8 cellular contexts compared by ENCODE assay signal in the genomic region with DNA sequence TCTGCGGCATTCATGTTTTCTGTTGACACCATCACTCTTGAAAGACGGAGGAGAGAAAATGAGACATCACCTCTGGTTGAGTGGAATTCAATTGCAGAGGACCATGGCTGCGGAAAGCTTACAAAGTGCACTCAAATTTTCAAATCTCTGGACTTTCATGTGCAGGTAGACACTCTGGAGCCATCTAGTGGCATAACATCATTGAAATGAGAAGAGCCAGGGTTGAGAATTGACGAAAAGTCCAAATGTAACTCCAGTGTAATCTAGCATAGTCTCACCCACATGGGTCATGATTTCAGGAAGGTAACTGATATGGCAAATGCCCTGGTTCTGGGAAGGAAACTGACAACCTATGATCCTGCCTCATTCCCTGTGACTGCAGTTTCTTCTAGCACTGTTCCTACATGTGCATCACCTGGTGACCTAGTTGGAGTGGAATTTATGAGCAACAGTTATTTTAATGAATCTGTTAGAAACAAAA.
DNase-seq lines count a peak whose midpoint lies in the region; ATAC-seq and TF ChIP-seq lines count a peak whose summit lies in the region.

No MANE protein-coding gene starts in this region.

- no peak overlapping the region for H3K4me3 ChIP-seq in brain microvascular endothelial cell (ENCODE audit: low read depth, low read length)

- no peaks in the 10 kb centered on the region for H3K4me1 Mint-ChIP-seq in stimulated activated effector memory CD8-positive, alpha-beta T cell treated with anti-CD3 and anti-CD28 coated beads, Interleukin-12 subunit alpha, Interleukin-12 subunit beta, amount 100 ng/mL, for 72 hours

- peaks cover 14% of the 10 kb centered on the region for H3K9me3 Mint-ChIP-seq in stimulated activated effector memory CD8-positive, alpha-beta T cell treated with anti-CD3 and anti-CD28 coated beads, Interleukin-12 subunit alpha, Interleukin-12 subunit beta, amount 100 ng/mL, for 72 hours

- H3K27me3 ChIP-seq in brain microvascular endothelial cell (replicated peaks): no peaks in the 10 kb centered on the region

- no peaks in the 10 kb centered on the region for H3K36me3 Mint-ChIP-seq in stimulated activated effector memory CD8-positive, alpha-beta T cell treated with anti-CD3 and anti-CD28 coated beads, Interleukin-12 subunit alpha, Interleukin-12 subunit beta, amount 100 ng/mL, for 72 hours

- in situ Hi-C loops in brain microvascular endothelial cell (cut with HindIII; ENCODE audit: low pct_ligation_motif_present, low sequenced_read_pairs): no loop called here

- TF ChIP-seq CTCF in brain microvascular endothelial cell (IDR thresholded peaks at IDR 0.05; ENCODE audit: low read depth, low read length, missing control alignments): peak; percentile 82

- peak overlapping the region; percentile 40 for H3K27ac ChIP-seq in brain microvascular endothelial cell

- H3K27ac Mint-ChIP-seq in stimulated activated effector memory CD8-positive, alpha-beta T cell treated with anti-CD3 and anti-CD28 coated beads, Interleukin-12 subunit alpha, Interleukin-12 subunit beta, amount 100 ng/mL, for 72 hours: no peak overlapping the region

- DNase-seq in SKM-1 treated with dmso at 0.1 percent for 144 hours (lab: John Stamatoyannopoulos, UW; ENCODE audit: unreplicated experiment): peak; percentile 17
- no peak for DNase-seq in SKM-1 (lab: John Stamatoyannopoulos, UW; ENCODE audit: unreplicated experiment)
- DNase-seq in NCI-H1105 (lab: John Stamatoyannopoulos, UW): peak; percentile 8
- peak; percentile 84 for DNase-seq in brain microvascular endothelial cell
- peak; percentile 11 for DNase-seq in mucosa of gallbladder (ENCODE audit: low spot score)
- no peak for DNase-seq in stimulated activated effector memory CD8-positive, alpha-beta T cell treated with anti-CD3 and anti-CD28 coated beads, Interleukin-12 subunit alpha, Interleukin-12 subunit beta, amount 100 ng/mL, for 72 hours (ENCODE audit: low spot score in 2 of 2)
- no peak for DNase-seq in NOMO-1 treated with DMSO at 0.1 percent for 48 hours (lab: John Stamatoyannopoulos, UW; ENCODE audit: unreplicated experiment)

- ATAC-seq in stimulated activated effector memory CD8-positive, alpha-beta T cell treated with anti-CD3 and anti-CD28 coated beads, Interleukin-12 subunit alpha, Interleukin-12 subunit beta, amount 100 ng/mL, for 72 hours: no peak
- no peak for ATAC-seq in HG03196 (IDR thresholded peaks at IDR 0.05; ENCODE audit: unreplicated experiment)

- no peaks in the 10 kb centered on the region for H3K36me3 ChIP-seq in brain microvascular endothelial cell (replicated peaks)

- H3K4me3 Mint-ChIP-seq in stimulated activated effector memory CD8-positive, alpha-beta T cell treated with anti-CD3 and anti-CD28 coated beads, Interleukin-12 subunit alpha, Interleukin-12 subunit beta, amount 100 ng/mL, for 72 hours: no peak overlapping the region

Comparison
In these comparisons a context has a peak if more than half of its experiments do, and no peak if none do; other contexts are left out.
1. DNase-seq: peak in SKM-1 treated with dmso at 0.1 percent for 144 hours (single experiment), NCI-H1105 (single experiment), brain microvascular endothelial cell (single experiment) and mucosa of gallbladder (single experiment); none in SKM-1 (single experiment), stimulated activated effector memory CD8-positive, alpha-beta T cell treated with anti-CD3 and anti-CD28 coated beads, Interleukin-12 subunit alpha, Interleukin-12 subunit beta, amount 100 ng/mL, for 72 hours (0 of 2) and NOMO-1 treated with DMSO at 0.1 percent for 48 hours (single experiment).